1 cellular context compared by ENCODE assay signal in the genomic region with DNA sequence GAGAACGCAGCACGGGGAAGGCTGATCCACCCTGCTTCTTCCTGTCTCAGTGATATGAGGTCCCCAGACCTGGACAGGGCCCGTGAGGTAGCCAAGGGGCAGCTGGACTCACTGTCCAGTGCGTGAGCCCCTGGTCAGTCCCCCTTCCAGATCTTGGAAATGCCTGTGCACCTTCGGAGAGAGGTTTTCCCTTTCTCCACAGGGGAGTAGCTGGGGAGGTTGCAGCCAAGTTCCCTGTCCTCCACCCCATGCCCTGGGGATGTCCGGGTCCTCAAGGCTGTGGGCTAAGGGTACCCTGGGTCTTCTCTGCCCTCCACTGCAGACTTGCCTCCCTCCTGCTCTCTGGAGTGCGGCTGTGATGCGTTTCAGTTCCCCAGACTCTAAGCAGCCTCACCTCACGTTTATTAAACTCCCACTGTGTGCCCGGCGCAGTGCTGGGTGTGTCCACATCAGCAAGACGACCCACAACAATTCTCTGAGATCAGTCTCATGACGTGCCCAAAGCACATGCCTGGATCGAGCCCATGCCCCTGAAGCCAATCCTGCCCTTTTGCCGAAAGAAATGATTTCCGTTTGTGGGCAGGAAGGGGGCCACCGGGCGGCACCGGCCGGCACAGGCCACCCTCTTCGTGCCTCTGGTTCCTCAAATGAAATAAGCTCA.
TF ChIP-seq lines count a peak whose summit lies in the region.

No MANE protein-coding gene starts in this region.

TF ChIP-seq in WTC11, 78 proteins besides CTCF, POLR2A, EP300 and RAD21 (continued from another document):
- TF ChIP-seq MLX (CRISPR knock-in tag; IDR thresholded peaks at IDR 0.05) (no peak), ZNF219 (CRISPR knock-in tag; IDR thresholded peaks at IDR 0.05; ENCODE audit: borderline replicate concordance) (no peak), ATF1 (CRISPR knock-in tag; IDR thresholded peaks at IDR 0.05) (no peak), NR2C2 (CRISPR knock-in tag; IDR thresholded peaks at IDR 0.05) (no peak)
